10 cellular contexts compared by ENCODE assay signal in the genomic region with DNA sequence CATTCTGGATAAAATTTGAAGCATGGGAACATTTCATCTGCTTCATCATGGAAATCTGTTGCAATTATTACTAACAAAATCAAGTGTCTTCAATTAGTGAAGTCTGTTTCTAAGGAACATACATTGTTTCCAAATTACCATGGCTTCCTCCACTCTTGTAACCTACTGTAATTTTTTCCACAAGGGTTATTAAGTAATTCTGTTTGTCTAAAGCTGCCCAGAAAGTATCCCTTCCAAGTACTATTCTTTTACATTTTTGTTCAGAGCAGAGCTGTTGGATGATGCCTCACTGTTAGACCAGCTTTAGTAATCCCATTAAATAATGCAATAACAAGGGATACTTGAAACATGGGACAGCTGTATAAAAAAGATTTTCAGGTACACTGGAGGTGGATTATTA.
"Had no signal": no experiment of that assay in that cellular context is flagged by ENCODE, and none has a peak within 500 bp of the region (broad histone marks: within the 10 kb centered on the region; RNA-seq: fewer than 3 reads in every experiment).

No MANE protein-coding gene starts in this region.

- H3K27ac ChIP-seq: ascending aorta, pancreas, VCaP had no signal

- H3K4me1 ChIP-seq: ascending aorta, pancreas had no signal

- H3K4me3 ChIP-seq: ascending aorta, pancreas had no signal

- H3K27me3 ChIP-seq: ascending aorta, pancreas had no signal

- H3K9me3 ChIP-seq: ascending aorta, pancreas had no signal

- H3K36me3 ChIP-seq: ascending aorta, pancreas had no signal

- DNase-seq: activated CD4-positive, alpha-beta memory T cell treated with anti-CD3 and anti-CD28 coated beads for 36 hours; activated gamma-delta T cell treated with Interleukin-2 at 50 U/mL for 16 hours; activated naive CD8-positive, alpha-beta T cell treated with anti-CD3 and anti-CD28 coated beads, Interleukin-2, amount 10 ng/mL, durations not matched to agents 7 days and 5 days; activated T-cell treated with anti-CD3 and anti-CD28 coated beads, Interleukin-2, amount 50 U/mL, for 48 hours; pancreas; stimulated activated CD4-positive, alpha-beta T cell treated with anti-CD3 and anti-CD28 coated beads, Interleukin-4, amount 100 ng/mL, for 1 hour; stimulated activated CD8-positive, alpha-beta memory T cell treated with anti-CD3 and anti-CD28 coated beads, Interleukin-4, amount 100 ng/mL, for 48 hours; T-helper 1 cell had no signal

- ATAC-seq: pancreas had no signal
